ENCODE assay signal across 8 cellular contexts in the genomic region with DNA sequence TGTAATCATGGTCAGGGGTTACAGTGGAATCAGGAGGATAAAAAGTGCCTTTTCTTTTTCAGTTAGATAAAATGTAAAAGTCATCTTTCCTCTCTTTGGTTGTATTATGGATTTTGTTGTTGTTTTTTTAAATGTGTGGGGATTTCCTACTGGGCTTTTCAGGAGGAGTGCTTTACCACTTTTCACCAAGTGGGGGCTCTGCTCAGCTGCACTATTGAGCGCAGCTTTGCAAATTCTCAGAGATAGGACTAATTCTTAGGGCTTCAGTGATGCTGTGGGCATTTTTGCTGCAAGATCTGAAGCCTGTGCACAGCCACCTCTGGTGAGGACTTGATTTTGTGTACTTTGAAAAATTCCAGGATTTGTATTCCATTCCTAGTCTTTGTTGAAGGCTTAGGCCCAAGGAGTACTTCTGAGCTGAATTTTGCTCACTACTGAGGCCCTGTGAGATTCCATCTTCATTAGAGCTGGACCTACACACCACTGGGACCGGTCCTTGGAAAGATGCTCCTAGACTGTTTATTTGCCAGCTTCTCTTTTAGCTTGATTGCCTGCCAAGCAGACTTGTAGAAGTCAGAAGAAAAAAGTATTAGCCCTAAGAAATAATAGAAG. TPM values are rescaled to one million over a fixed set of nuclear protein-coding genes. Genes with fewer than 3 reads are reported as not detected.
DNase-seq lines count a peak whose midpoint lies in the region; ATAC-seq, FAIRE-seq and TF ChIP-seq lines count a peak whose summit lies in the region.

No MANE protein-coding gene starts in this region.

- FAIRE-seq in G401.6 (lab: Jason Lieb, UNC), result peak; percentile 84
- FAIRE-seq in RCC 7860 (lab: Jason Lieb, UNC), result no peak

- ATAC-seq in GM19455 (IDR thresholded peaks at IDR 0.05; ENCODE audit: unreplicated experiment), result no peak

- DNase-seq in RPMI7951 (ENCODE audit: low read depth), result peak; percentile 44
- peak in 1 of 2 donors; percentile 70 for DNase-seq in foreskin fibroblast
- DNase-seq in superior temporal gyrus (ENCODE audit: extremely low spot score), result peak; percentile 71
- no peak for DNase-seq in RCC 7860 (ENCODE audit: low spot score)
- no peak for DNase-seq in NCI-H510A (lab: John Stamatoyannopoulos, UW)

- no peak overlapping the region for H3K4me3 ChIP-seq in foreskin fibroblast (ENCODE audit: low read depth in 1 of 2, low read length in 2 of 2)

- H3K27ac ChIP-seq in 22Rv1, result no peak overlapping the region

- peak; percentile 67 for TF ChIP-seq CTCF in 22Rv1 (IDR thresholded peaks at IDR 0.05)
- TF ChIP-seq CTCF in foreskin fibroblast (IDR thresholded peaks at IDR 0.05; ENCODE audit: low read depth, low read length), result peak; percentile 80

RNA-seq across cellular contexts. Expression of gene GNB5, which starts 7.5 kb away (rescaled TPM):
- 53.2 and 64.3 TPM in 2 replicates for total RNA-seq in RPMI7951 (2014; rRNA removed; shearing (Covaris generic))

Comparison
In these comparisons a context has a peak if more than half of its experiments do, and no peak if none do; other contexts are left out.
1. DNase-seq: peak in RPMI7951 (single experiment) and superior temporal gyrus (single experiment); none in RCC 7860 (single experiment) and NCI-H510A (single experiment).